ENCODE assay signal across 8 cellular contexts in the genomic region with DNA sequence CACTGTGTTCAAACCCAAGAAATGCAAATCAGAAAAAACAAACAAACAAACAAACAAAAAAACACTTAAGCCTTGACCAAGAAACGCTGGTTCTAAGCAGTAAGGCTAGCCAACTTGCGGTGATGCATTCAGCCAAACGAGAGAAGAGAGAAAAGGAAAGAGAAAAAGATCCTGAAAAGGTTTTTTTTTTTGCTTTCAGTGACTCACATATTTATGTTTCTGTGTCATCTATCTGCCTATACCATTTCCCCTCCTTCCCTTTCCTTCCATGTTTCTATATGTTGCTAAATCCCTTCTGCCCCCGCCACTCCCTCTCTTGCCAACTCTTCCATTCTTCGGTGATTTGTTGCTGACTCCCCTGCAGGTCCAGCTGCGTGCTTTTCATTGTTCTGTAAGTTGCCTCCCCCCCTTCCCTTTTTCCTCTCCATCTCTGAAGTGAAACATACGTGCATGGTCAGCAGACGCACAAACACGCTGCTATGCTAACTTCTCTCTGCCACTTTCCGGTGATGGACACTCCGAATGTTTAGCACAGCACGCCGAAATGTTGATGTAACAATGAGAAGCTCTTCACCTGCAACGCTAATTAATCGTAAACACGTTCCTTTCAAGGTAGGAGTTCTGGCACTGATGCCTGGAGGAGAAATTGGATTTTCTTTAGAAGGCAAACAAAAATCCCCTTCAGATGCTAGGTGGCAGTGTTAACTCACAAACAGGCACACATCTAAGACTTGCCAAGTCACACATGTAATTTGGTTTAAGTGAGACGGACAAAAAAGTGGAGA.
DNase-seq lines count a peak whose midpoint lies in the region; ATAC-seq and TF ChIP-seq lines count a peak whose summit lies in the region.

No MANE protein-coding gene starts in this region.

- no peak for TF ChIP-seq POLR2A in lower leg skin (IDR thresholded peaks at IDR 0.05)

- no peaks in the 10 kb centered on the region for H3K9me3 ChIP-seq in ES-I3 (ENCODE audit: control insufficient read depth, insufficient read depth, low read length)
- no peaks in the 10 kb centered on the region for H3K9me3 ChIP-seq in mesenchymal stem cell (ENCODE audit: control insufficient read depth, low read length)

- H3K9ac ChIP-seq in ES-I3 (ENCODE audit: low read depth, low read length), result peak overlapping the region; percentile 56
- H3K9ac ChIP-seq in mesenchymal stem cell (ENCODE audit: low read length), result peak overlapping the region; percentile 62

- intact Hi-C loops in lower leg skin (cut with DNase I; ENCODE audit: low total_unique reads), result no loop called here

- no peaks in the 10 kb centered on the region for H3K79me1 ChIP-seq in mesenchymal stem cell (replicated peaks; ENCODE audit: low read length, poor library complexity, severe bottlenecking)

- no peak overlapping the region for H3K4ac ChIP-seq in mesenchymal stem cell (ENCODE audit: low read depth in 1 of 2, low read length in 2 of 2)

- ATAC-seq in HG02884 (IDR thresholded peaks at IDR 0.05; ENCODE audit: unreplicated experiment) (peak; percentile 72), HG03520 (IDR thresholded peaks at IDR 0.05; ENCODE audit: unreplicated experiment) (no peak)

- no peak overlapping the region for H2BK5ac ChIP-seq in mesenchymal stem cell (ENCODE audit: low read depth, low read length, poor library complexity, severe bottlenecking)

- H2BK15ac ChIP-seq in mesenchymal stem cell (ENCODE audit: low read depth, poor library complexity, severe bottlenecking), result peak overlapping the region; percentile 44

- peak overlapping the region in 1 of 2 experiments; percentile 49 for H2BK12ac ChIP-seq in mesenchymal stem cell (ENCODE audit: low read length in 2 of 2)

- 2% methylated on average over 13 of the region's 17 CpGs for WGBS in mesenchymal stem cell
- WGBS in lower leg skin, 2 donors, result 5 to 6% methylated on average over 17 of the region's 17 CpGs

- no peak overlapping the region for H2AK5ac ChIP-seq in mesenchymal stem cell (ENCODE audit: low read length, severe bottlenecking)

- no peak overlapping the region for H4K91ac ChIP-seq in mesenchymal stem cell (ENCODE audit: low read length)

- peak overlapping the region; percentile 15 to 79 for H3K4me3 ChIP-seq in mesenchymal stem cell (ENCODE audit: insufficient read depth in 1 of 2, low read depth in 1 of 2, low read length in 2 of 2)
- no peak overlapping the region for H3K4me3 ChIP-seq in lower leg skin (ENCODE audit: low read depth, poor library complexity, severe bottlenecking)

- H3K14ac ChIP-seq in mesenchymal stem cell (ENCODE audit: low read length in 2 of 2), result no peak overlapping the region

- H2AFZ ChIP-seq in mesenchymal stem cell (ENCODE audit: low read depth, low read length), result no peak overlapping the region

- no peak overlapping the region for H3K23ac ChIP-seq in mesenchymal stem cell (ENCODE audit: low read length in 2 of 2)

- H3K4me1 ChIP-seq in ES-I3 (ENCODE audit: insufficient read depth, low read length), result peaks cover 14% of the 10 kb centered on the region
- no peaks in the 10 kb centered on the region for H3K4me1 ChIP-seq in mesenchymal stem cell (ENCODE audit: control insufficient read depth, insufficient read depth, low read depth, low read length)

- H2BK120ac ChIP-seq in mesenchymal stem cell (ENCODE audit: low read depth, low read length), result no peak overlapping the region

- H4K8ac ChIP-seq in mesenchymal stem cell (ENCODE audit: low read length), result no peak overlapping the region

- H3K36me3 ChIP-seq in ES-I3 (ENCODE audit: insufficient read depth, low read length), result no peaks in the 10 kb centered on the region
- H3K36me3 ChIP-seq in mesenchymal stem cell (ENCODE audit: control insufficient read depth in 1 of 2, insufficient read depth in 2 of 2, low read depth in 1 of 2, low read length in 2 of 2), result no peaks in the 10 kb centered on the region

- H3K27ac ChIP-seq in mesenchymal stem cell (ENCODE audit: low read length, poor library complexity, severe bottlenecking), result no peak overlapping the region

- peak overlapping the region; percentile 53 for H3K4me2 ChIP-seq in mesenchymal stem cell (ENCODE audit: low read length, poor library complexity, severe bottlenecking)

- DNase-seq in NCI-H510A (lab: John Stamatoyannopoulos, UW) (peak; percentile 6), dedifferentiated amniotic fluid mesenchymal stem cell (ENCODE audit: extremely low spot score) (peak; percentile 73), mesenchymal stem cell (peak; percentile 78), lower leg skin (ENCODE audit: low spot score in 2 of 2) (no peak)
- no peak for DNase-seq in activated CD8-positive, alpha-beta memory T cell treated with anti-CD3 and anti-CD28 coated beads for 24 hours

- TF ChIP-seq CTCF in lower leg skin (IDR thresholded peaks at IDR 0.05), result no peak

- H3K27me3 ChIP-seq in mesenchymal stem cell (ENCODE audit: control insufficient read depth in 1 of 2, insufficient read depth in 1 of 2, low read length in 2 of 2), result no peaks in the 10 kb centered on the region

- peak overlapping the region in 1 of 2 experiments; percentile 13 for H3K18ac ChIP-seq in mesenchymal stem cell (ENCODE audit: low read depth in 1 of 2, low read length in 2 of 2)

Comparison
In these comparisons a context has a peak if more than half of its experiments do, and no peak if none do; other contexts are left out.
1. DNase-seq: peak in NCI-H510A (single experiment), dedifferentiated amniotic fluid mesenchymal stem cell (single experiment) and mesenchymal stem cell (single experiment); none in lower leg skin (0 of 2) and activated CD8-positive, alpha-beta memory T cell treated with anti-CD3 and anti-CD28 coated beads for 24 hours (single experiment).